ENCODE assay signal across 8 cellular contexts in genomic region chrX:101410461-101410860, GRCh38. TPM values are rescaled to one million over a fixed set of nuclear protein-coding genes. Genes with fewer than 3 reads are reported as not detected.
A peak's percentile ranks its signal among the peaks of the same experiment; 100 is the strongest.
DNase-seq lines count a peak whose midpoint lies in the region; ATAC-seq and TF ChIP-seq lines count a peak whose summit lies in the region.

No MANE protein-coding gene starts in this region.

- no peaks in the 10 kb centered on the region for H3K27me3 ChIP-seq in WERI-Rb-1 (ENCODE audit: insufficient read depth, low read depth, severe bottlenecking)

- CTCF ChIA-PET in activated CD8-positive, alpha-beta memory T cell treated with anti-CD3 and anti-CD28 coated beads, Interleukin-2, amount 10 ng/mL, durations not matched to agents 7 days and 5 days (lab: Charles Lee) = no interaction called here

- no peak overlapping the region for H3K4me3 ChIP-seq in WERI-Rb-1 (ENCODE audit: low read depth, low read length)

- ATAC-seq in activated CD8-positive, alpha-beta memory T cell treated with anti-CD3 and anti-CD28 coated beads, Interleukin-2, amount 10 ng/mL, durations not matched to agents 7 days and 5 days = no peak
- no peak for ATAC-seq in stimulated activated memory B cell treated with anti-CD40 and anti-IgM and Interleukin-4, amounts not matched to agents 10 μg/mL and 1 μg/mL and 100 μg/mL, for 72 hours
- no peak for ATAC-seq in HG03432 (IDR thresholded peaks at IDR 0.05; ENCODE audit: unreplicated experiment)

- H3K27ac Mint-ChIP-seq in activated CD8-positive, alpha-beta memory T cell treated with anti-CD3 and anti-CD28 coated beads, Interleukin-2, amount 10 ng/mL, durations not matched to agents 7 days and 5 days = peak overlapping the region; percentile 75
- peak overlapping the region; percentile 86 for H3K27ac Mint-ChIP-seq in activated naive CD8-positive, alpha-beta T cell treated with anti-CD3 and anti-CD28 coated beads for 36 hours
- H3K27ac Mint-ChIP-seq in glutamatergic neuron (ENCODE audit: unreplicated experiment) = no peak overlapping the region
- H3K27ac Mint-ChIP-seq in stimulated activated memory B cell treated with anti-CD40 and anti-IgM and Interleukin-4, amounts not matched to agents 10 μg/mL and 1 μg/mL and 100 μg/mL, for 72 hours = peak overlapping the region; percentile 67

- H3K36me3 ChIP-seq in WERI-Rb-1 = peaks cover 4% of the 10 kb centered on the region

- no peaks in the 10 kb centered on the region for H3K9me3 Mint-ChIP-seq in activated CD8-positive, alpha-beta memory T cell treated with anti-CD3 and anti-CD28 coated beads, Interleukin-2, amount 10 ng/mL, durations not matched to agents 7 days and 5 days (ENCODE audit: low read depth)
- no peaks in the 10 kb centered on the region for H3K9me3 Mint-ChIP-seq in activated naive CD8-positive, alpha-beta T cell treated with anti-CD3 and anti-CD28 coated beads for 36 hours
- H3K9me3 Mint-ChIP-seq in glutamatergic neuron (ENCODE audit: unreplicated experiment) = peaks cover 7% of the 10 kb centered on the region
- no peaks in the 10 kb centered on the region for H3K9me3 Mint-ChIP-seq in stimulated activated memory B cell treated with anti-CD40 and anti-IgM and Interleukin-4, amounts not matched to agents 10 μg/mL and 1 μg/mL and 100 μg/mL, for 72 hours

- H3K27me3 Mint-ChIP-seq in activated CD8-positive, alpha-beta memory T cell treated with anti-CD3 and anti-CD28 coated beads, Interleukin-2, amount 10 ng/mL, durations not matched to agents 7 days and 5 days = no peaks in the 10 kb centered on the region
- H3K27me3 Mint-ChIP-seq in activated naive CD8-positive, alpha-beta T cell treated with anti-CD3 and anti-CD28 coated beads for 36 hours = no peaks in the 10 kb centered on the region
- H3K27me3 Mint-ChIP-seq in glutamatergic neuron (ENCODE audit: unreplicated experiment) = peaks cover 7% of the 10 kb centered on the region
- H3K27me3 Mint-ChIP-seq in stimulated activated memory B cell treated with anti-CD40 and anti-IgM and Interleukin-4, amounts not matched to agents 10 μg/mL and 1 μg/mL and 100 μg/mL, for 72 hours = no peaks in the 10 kb centered on the region

- peaks cover 39% of the 10 kb centered on the region for H3K4me1 Mint-ChIP-seq in activated CD8-positive, alpha-beta memory T cell treated with anti-CD3 and anti-CD28 coated beads, Interleukin-2, amount 10 ng/mL, durations not matched to agents 7 days and 5 days
- H3K4me1 Mint-ChIP-seq in activated naive CD8-positive, alpha-beta T cell treated with anti-CD3 and anti-CD28 coated beads for 36 hours = peaks cover 30% of the 10 kb centered on the region
- H3K4me1 Mint-ChIP-seq in glutamatergic neuron (ENCODE audit: low read depth, unreplicated experiment) = peaks cover 7% of the 10 kb centered on the region
- peaks cover 42% of the 10 kb centered on the region for H3K4me1 Mint-ChIP-seq in stimulated activated memory B cell treated with anti-CD40 and anti-IgM and Interleukin-4, amounts not matched to agents 10 μg/mL and 1 μg/mL and 100 μg/mL, for 72 hours

- H3K36me3 Mint-ChIP-seq in activated CD8-positive, alpha-beta memory T cell treated with anti-CD3 and anti-CD28 coated beads, Interleukin-2, amount 10 ng/mL, durations not matched to agents 7 days and 5 days = peaks cover 27% of the 10 kb centered on the region
- H3K36me3 Mint-ChIP-seq in activated naive CD8-positive, alpha-beta T cell treated with anti-CD3 and anti-CD28 coated beads for 36 hours = peaks cover 24% of the 10 kb centered on the region
- no peaks in the 10 kb centered on the region for H3K36me3 Mint-ChIP-seq in glutamatergic neuron (ENCODE audit: unreplicated experiment)
- peaks cover 16% of the 10 kb centered on the region for H3K36me3 Mint-ChIP-seq in stimulated activated memory B cell treated with anti-CD40 and anti-IgM and Interleukin-4, amounts not matched to agents 10 μg/mL and 1 μg/mL and 100 μg/mL, for 72 hours

- peak overlapping the region; percentile 55 for H3K4me3 Mint-ChIP-seq in activated CD8-positive, alpha-beta memory T cell treated with anti-CD3 and anti-CD28 coated beads, Interleukin-2, amount 10 ng/mL, durations not matched to agents 7 days and 5 days
- peak overlapping the region; percentile 80 for H3K4me3 Mint-ChIP-seq in activated naive CD8-positive, alpha-beta T cell treated with anti-CD3 and anti-CD28 coated beads for 36 hours
- H3K4me3 Mint-ChIP-seq in glutamatergic neuron (ENCODE audit: unreplicated experiment) = peak overlapping the region; percentile 76
- H3K4me3 Mint-ChIP-seq in stimulated activated memory B cell treated with anti-CD40 and anti-IgM and Interleukin-4, amounts not matched to agents 10 μg/mL and 1 μg/mL and 100 μg/mL, for 72 hours = peak overlapping the region; percentile 44

- no peaks in the 10 kb centered on the region for H3K9me3 ChIP-seq in WERI-Rb-1 (ENCODE audit: severe bottlenecking)

- DNase-seq in activated CD8-positive, alpha-beta memory T cell treated with anti-CD3 and anti-CD28 coated beads, Interleukin-2, amount 10 ng/mL, durations not matched to agents 7 days and 5 days = no peak
- no peak for DNase-seq in activated CD8-positive, alpha-beta memory T cell treated with anti-CD3 and anti-CD28 coated beads for 24 hours
- peak; percentile 11 for DNase-seq in activated naive CD8-positive, alpha-beta T cell treated with anti-CD3 and anti-CD28 coated beads for 36 hours
- no peak for DNase-seq in glutamatergic neuron
- no peak for DNase-seq in cerebellar nuclear complex (lab: John Stamatoyannopoulos, UW)
- no peak for DNase-seq in WERI-Rb-1

- H3K27ac ChIP-seq in WERI-Rb-1 = no peak overlapping the region

- TF ChIP-seq CTCF in glutamatergic neuron (IDR thresholded peaks at IDR 0.05; ENCODE audit: partially characterized antibody, unreplicated experiment) (no peak), WERI-Rb-1 (IDR thresholded peaks at IDR 0.05; ENCODE audit: low read depth, low read length) (no peak)

RNA-seq across cellular contexts. Expression of gene HNRNPH2, which starts 2.4 kb away (rescaled TPM):
- total RNA-seq in activated CD8-positive, alpha-beta memory T cell treated with anti-CD3 and anti-CD28 coated beads, Interleukin-2, amount 10 ng/mL, durations not matched to agents 7 days and 5 days = 10 to 100 TPM; 30.7 to 31.2 TPM
- 10 to 100 TPM; 19.2 to 19.3 TPM for total RNA-seq in activated naive CD8-positive, alpha-beta T cell treated with anti-CD3 and anti-CD28 coated beads for 36 hours
- 67.7 TPM for total RNA-seq in glutamatergic neuron (ENCODE audit: unreplicated experiment)

RNA-seq across cellular contexts. Expression of gene GLA, which starts 2.7 kb away (rescaled TPM):
- total RNA-seq in activated CD8-positive, alpha-beta memory T cell treated with anti-CD3 and anti-CD28 coated beads, Interleukin-2, amount 10 ng/mL, durations not matched to agents 7 days and 5 days = 10 to 100 TPM; 40.2 to 60.4 TPM
- 10 to 100 TPM; 51.3 to 56.3 TPM for total RNA-seq in activated naive CD8-positive, alpha-beta T cell treated with anti-CD3 and anti-CD28 coated beads for 36 hours
- 29.4 TPM for total RNA-seq in glutamatergic neuron (ENCODE audit: unreplicated experiment)

RNA-seq across cellular contexts. Expression of gene RPL36A, which starts 19.6 kb away (rescaled TPM):
- total RNA-seq in activated CD8-positive, alpha-beta memory T cell treated with anti-CD3 and anti-CD28 coated beads, Interleukin-2, amount 10 ng/mL, durations not matched to agents 7 days and 5 days = 100 to 1,000 TPM; 178 to 225 TPM
- 100 to 1,000 TPM; 329 to 361 TPM for total RNA-seq in activated naive CD8-positive, alpha-beta T cell treated with anti-CD3 and anti-CD28 coated beads for 36 hours
- total RNA-seq in glutamatergic neuron (ENCODE audit: unreplicated experiment) = 147 TPM

RNA-seq across cellular contexts. Expression of gene BTK, which starts 24.5 kb away (rescaled TPM):
- total RNA-seq in activated CD8-positive, alpha-beta memory T cell treated with anti-CD3 and anti-CD28 coated beads, Interleukin-2, amount 10 ng/mL, durations not matched to agents 7 days and 5 days = under 1 TPM; 0.14 to 0.41 TPM
- 1 to 10 TPM in 1 of 2 experiments, under 1 TPM in 1; 0.85 to 1.1 TPM for total RNA-seq in activated naive CD8-positive, alpha-beta T cell treated with anti-CD3 and anti-CD28 coated beads for 36 hours
- total RNA-seq in glutamatergic neuron (ENCODE audit: unreplicated experiment) = 1.1 TPM
